Comparison of ENCODE assay signal across 8 cellular contexts in the genomic region with DNA sequence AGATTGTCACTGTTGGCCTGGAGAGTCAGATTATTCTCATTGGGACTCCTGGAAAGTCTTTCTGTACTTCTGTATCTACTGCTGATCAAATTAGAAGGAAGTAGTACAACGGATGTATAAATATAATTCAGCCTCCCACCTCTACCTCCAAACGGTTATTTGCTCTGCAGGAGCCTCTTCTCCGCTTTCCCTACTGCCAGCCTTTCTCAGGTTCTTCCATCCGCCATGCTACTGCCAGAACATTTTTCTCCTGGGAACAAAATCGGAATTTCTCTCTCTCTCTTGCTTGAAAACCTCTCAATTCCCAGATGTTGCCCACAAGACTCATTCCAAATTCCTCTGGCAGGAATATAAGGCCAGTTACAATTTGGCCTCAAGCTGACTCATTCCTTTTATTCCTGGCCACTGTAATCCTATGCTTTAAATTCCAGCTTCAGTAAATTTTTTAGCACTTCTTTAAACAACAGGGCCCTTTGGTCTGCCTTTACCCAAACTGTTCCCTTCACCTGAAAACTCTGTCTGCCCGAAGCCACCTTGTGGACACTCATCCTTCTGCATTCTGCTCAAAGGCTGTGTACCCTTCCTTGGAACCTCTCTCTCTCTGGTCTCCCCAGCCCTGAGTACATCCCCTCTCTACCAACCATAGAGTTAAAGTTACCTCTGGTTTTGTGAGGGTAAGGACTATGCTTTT.
DNase-seq lines count a peak whose midpoint lies in the region; FAIRE-seq and TF ChIP-seq lines count a peak whose summit lies in the region.
"Not testable (repeated sequence)": the region's sequence is repeated elsewhere in the genome, so short reads cannot be mapped to it uniquely, and the experiment has no call there.

No MANE protein-coding gene starts in this region.

- not testable (repeated sequence) for DNase-seq in AG09319 (ENCODE audit: extremely low read depth, low read depth); GM06990 (ENCODE audit: extremely low read depth, insufficient read length); bronchial epithelial cell (ENCODE audit: low read depth); neural crest cell (ENCODE audit: low read depth, low spot score)
- DNase-seq in HEK293T (ENCODE audit: extremely low spot score) = peak; percentile 6
- peak; percentile 52 for DNase-seq in M059J (ENCODE audit: low read depth)
- peak; percentile 12 for DNase-seq in SK-N-DZ (ENCODE audit: low spot score)
- peak; percentile 10 for DNase-seq in fibroblast of villous mesenchyme (ENCODE audit: low read depth)

- H3K27me3 ChIP-seq in GM06990 (replicated peaks; ENCODE audit: control insufficient read depth, insufficient read depth, low read length); bronchial epithelial cell (ENCODE audit: control insufficient read depth, insufficient read depth, low read length): not testable (repeated sequence)

- H3K27me3 Mint-ChIP-seq in neural crest cell (ENCODE audit: low read depth) = not testable (repeated sequence)

- H3K9me3 Mint-ChIP-seq in neural crest cell = not testable (repeated sequence)

- POLR2A ChIA-PET in HEK293T (lab: Yijun Ruan, JAX) = not testable (repeated sequence)

- not testable (repeated sequence) for H3K27ac Mint-ChIP-seq in neural crest cell (ENCODE audit: unreplicated experiment)

- not testable (repeated sequence) for H3K36me3 Mint-ChIP-seq in neural crest cell (ENCODE audit: low read depth)

- H3K4me3 ChIP-seq in GM06990 (replicated peaks; ENCODE audit: low read depth, low read length); bronchial epithelial cell (ENCODE audit: low read depth, low read length); fibroblast of villous mesenchyme (ENCODE audit: low read depth, low read length): not testable (repeated sequence)

- not testable (repeated sequence) for H3K36me3 ChIP-seq in GM06990 (ENCODE audit: control insufficient read depth, insufficient read depth, low read length); bronchial epithelial cell (ENCODE audit: control insufficient read depth, insufficient read depth, low read length)

- peak; percentile 25 for TF ChIP-seq CTCF in AG09319 (IDR thresholded peaks at IDR 0.05; ENCODE audit: low read depth, low read length)
- peak; percentile 9 for TF ChIP-seq CTCF in GM06990 (IDR thresholded peaks at IDR 0.05; ENCODE audit: insufficient read depth, low read length, poor library complexity, severe bottlenecking)
- TF ChIP-seq CTCF in bronchial epithelial cell (IDR thresholded peaks at IDR 0.05; ENCODE audit: insufficient read depth, low read length, severe bottlenecking) = not testable (repeated sequence)
- peak; percentile 24 for TF ChIP-seq CTCF in fibroblast of villous mesenchyme (IDR thresholded peaks at IDR 0.05; ENCODE audit: insufficient read depth, low read depth, low read length)
- peak; percentile 30 for TF ChIP-seq CTCF in neural crest cell (conservative IDR thresholded peaks at IDR 0.05)

- FAIRE-seq in bronchial epithelial cell (lab: Jason Lieb, UNC) = peak; percentile 75

- not testable (repeated sequence) for H3K4me1 Mint-ChIP-seq in neural crest cell

- H3K4me3 Mint-ChIP-seq in neural crest cell = not testable (repeated sequence)

- CTCF ChIA-PET in HEK293T (lab: Yijun Ruan, JAX) = not testable (repeated sequence)
